In genomic region chr10:124180044-124180745, GRCh38 we compare ENCODE assay signal across 14 cellular contexts.
"Had no signal": no experiment of that assay in that cellular context is flagged by ENCODE, and none has a peak within 500 bp of the region (broad histone marks: within the 10 kb centered on the region; RNA-seq: fewer than 3 reads in every experiment).

No MANE protein-coding gene starts in this region.

- H3K27me3 ChIP-seq: colonic mucosa, pancreas, right lobe of liver, tibial nerve, upper lobe of right lung had no signal

- H3K36me3 ChIP-seq: colonic mucosa, left ventricle myocardium inferior, lower lobe of right lung, neutrophil, pancreas, prostate gland, right lobe of liver, tibial nerve, upper lobe of right lung had no signal

- H3K27ac ChIP-seq: colonic mucosa, left ventricle myocardium inferior, lower lobe of right lung, neutrophil, pancreas, prostate gland, right lobe of liver, tibial nerve, upper lobe of right lung had no signal

- DNase-seq: caudate nucleus; colonic mucosa; effector CD8-positive, alpha-beta T cell; left ventricle myocardium inferior; lower lobe of right lung; naive B cell; nephron progenitor cell; pancreas; right lobe of liver; stimulated activated CD4-positive, alpha-beta T cell treated with anti-CD3 and anti-CD28 coated beads, Interleukin-4, amount 100 ng/mL, for 1 hour; upper lobe of right lung had no signal

- H3K4me3 ChIP-seq: colonic mucosa, left ventricle myocardium inferior, lower lobe of right lung, pancreas, prostate gland, right lobe of liver, tibial nerve, upper lobe of right lung had no signal

- H3K9me3 ChIP-seq: colonic mucosa, left ventricle myocardium inferior, lower lobe of right lung, neutrophil, pancreas, prostate gland, right lobe of liver, tibial nerve, upper lobe of right lung had no signal

- ATAC-seq: lower lobe of right lung, pancreas, right lobe of liver, upper lobe of right lung had no signal

- H3K4me1 ChIP-seq: colonic mucosa, lower lobe of right lung, pancreas, prostate gland, right lobe of liver, upper lobe of right lung had no signal
